In the genomic region with DNA sequence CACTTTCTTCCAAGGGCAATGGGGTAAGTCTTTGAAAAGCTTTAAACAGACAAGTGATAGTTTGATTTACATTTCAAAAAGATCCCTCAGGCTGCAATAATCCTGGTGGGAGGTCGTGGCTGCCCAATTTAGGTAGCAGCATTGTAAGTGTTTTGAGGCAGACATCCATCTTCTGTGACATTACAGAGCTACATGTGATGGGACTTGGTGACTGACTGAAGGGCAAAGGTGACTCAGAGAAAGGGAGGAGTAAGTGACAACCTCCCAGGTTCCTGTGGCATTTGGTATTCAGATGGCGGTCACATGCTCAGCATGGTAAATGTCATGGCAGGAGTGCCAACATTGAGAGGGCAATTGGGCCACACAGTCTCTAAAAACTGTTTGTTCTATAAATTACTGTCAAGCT, we compare ENCODE assay signal across 8 cellular contexts. TPM values are rescaled to one million over a fixed set of nuclear protein-coding genes. Genes with fewer than 3 reads are reported as not detected.
DNase-seq lines count a peak whose midpoint lies in the region; ATAC-seq and TF ChIP-seq lines count a peak whose summit lies in the region.

No MANE protein-coding gene starts in this region.

- H3K27ac Mint-ChIP-seq in CD4-positive, alpha-beta memory T cell = peak overlapping the region; percentile 34 to 80 (median 72)

- no peak for TF ChIP-seq CTCF in neural cell (IDR thresholded peaks at IDR 0.05; ENCODE audit: poor library complexity, severe bottlenecking)

- H3K9me2 ChIP-seq in neural cell (ENCODE audit: insufficient read depth, low read length) = no peaks in the 10 kb centered on the region

- peak in 3 of 5 donors; percentile 18 to 58 (median 22) for DNase-seq in CD4-positive, alpha-beta memory T cell
- DNase-seq in astrocyte of the hippocampus (ENCODE audit: low read depth, low spot score) (peak; percentile 23), DMS 273 treated with DMSO at 0.1 percent for 48 hours (lab: John Stamatoyannopoulos, UW) (no peak), DMS 273 (lab: John Stamatoyannopoulos, UW; ENCODE audit: unreplicated experiment) (no peak), GM03348 (ENCODE audit: low spot score) (no peak)

- intact Hi-C loops in CD4-positive, alpha-beta memory T cell (cut with micrococcal nuclease) = no loop called here

- H4K20me1 ChIP-seq in neural cell (ENCODE audit: insufficient read depth) = no peaks in the 10 kb centered on the region

- H3K4me3 ChIP-seq in CD4-positive, alpha-beta memory T cell (ENCODE audit: low read length in 2 of 2) = no peak overlapping the region
- H3K4me3 ChIP-seq in neural cell (ENCODE audit: low read length) = no peak overlapping the region

- peaks cover 0 to 2% (median 0%) of the 10 kb centered on the region in 8 donors for H3K9me3 Mint-ChIP-seq in CD4-positive, alpha-beta memory T cell

- H3K9me3 ChIP-seq in CD4-positive, alpha-beta memory T cell (ENCODE audit: control insufficient read depth in 1 of 2, low read length in 2 of 2) = no peaks in the 10 kb centered on the region
- H3K9me3 ChIP-seq in neural cell (ENCODE audit: low read length) = no peaks in the 10 kb centered on the region

- H3K36me3 ChIP-seq in CD4-positive, alpha-beta memory T cell (ENCODE audit: insufficient read depth, low read length) = no peaks in the 10 kb centered on the region
- no peaks in the 10 kb centered on the region for H3K36me3 ChIP-seq in neural cell (ENCODE audit: insufficient read depth, low read length)

- H3K27me3 ChIP-seq in CD4-positive, alpha-beta memory T cell (ENCODE audit: insufficient read depth, low read length) = no peaks in the 10 kb centered on the region
- H3K27me3 ChIP-seq in neural cell (ENCODE audit: insufficient read depth, low read depth, low read length) = no peaks in the 10 kb centered on the region

- no peak overlapping the region for H2AFZ ChIP-seq in neural cell (ENCODE audit: low read depth, low read length)

- H3K27ac ChIP-seq in CD4-positive, alpha-beta memory T cell (ENCODE audit: low read depth, low read length) = peak overlapping the region; percentile 15
- H3K27ac ChIP-seq in neural cell (ENCODE audit: low read length) = no peak overlapping the region

- peaks cover 14 to 31% of the 10 kb centered on the region in 2 donors for H3K36me3 Mint-ChIP-seq in CD4-positive, alpha-beta memory T cell

- no peaks in the 10 kb centered on the region for H3K27me3 Mint-ChIP-seq in CD4-positive, alpha-beta memory T cell

- peak; percentile 30 for TF ChIP-seq EP300 in neural cell (conservative IDR thresholded peaks at IDR 0.05; ENCODE audit: poor library complexity, severe bottlenecking)

- CTCF ChIA-PET in CD4-positive, alpha-beta memory T cell (lab: Charles Lee; ENCODE audit: partially characterized antibody) = interaction anchor here (0.9 to 1.5 kb wide), 4 partner anchors 14 to 139 kb away, joined by 3 to 4 read pairs (median 4); a partner anchor contains a TSS

- H3K79me2 ChIP-seq in neural cell (replicated peaks; ENCODE audit: insufficient read depth, low read length) = peaks cover 3% of the 10 kb centered on the region

- H3K9ac ChIP-seq in neural cell (ENCODE audit: low read length) = no peak overlapping the region

- no peak overlapping the region for H3K4me2 ChIP-seq in neural cell (ENCODE audit: low read length)

- no peak for TF ChIP-seq RAD21 in neural cell (conservative IDR thresholded peaks at IDR 0.05)

- peaks cover 55 to 82% (median 68%) of the 10 kb centered on the region in 4 donors for H3K4me1 Mint-ChIP-seq in CD4-positive, alpha-beta memory T cell

- POLR2A ChIA-PET in CD4-positive, alpha-beta memory T cell (lab: Charles Lee; ENCODE audit: partially characterized antibody) = interaction anchor here (1.1 to 1.9 kb wide), 2 partner anchors 21 to 27 kb away, joined by 5 to 6 read pairs; a partner anchor contains a TSS

- H3K4me1 ChIP-seq in CD4-positive, alpha-beta memory T cell (ENCODE audit: insufficient read depth, low read length) = peaks cover 65% of the 10 kb centered on the region

- no peaks in the 10 kb centered on the region for H3F3A ChIP-seq in neural cell (ENCODE audit: insufficient read depth, low read length, poor library complexity, severe bottlenecking)

- peak overlapping the region in 5 of 8 donors; percentile 13 to 45 (median 36) for H3K4me3 Mint-ChIP-seq in CD4-positive, alpha-beta memory T cell

- ATAC-seq in SK-N-SH treated with all-trans-retinoic acid at 6 μM for 48 hours (peak; percentile 59), GM19455 (IDR thresholded peaks at IDR 0.05; ENCODE audit: unreplicated experiment) (no peak)

TF ChIP-seq in SK-N-SH treated with all-trans-retinoic acid at 6 μM for 48 hours, 23 proteins besides CTCF, POLR2A, EP300 and RAD21 (continues in another document):
- TF ChIP-seq, protein P1, sequence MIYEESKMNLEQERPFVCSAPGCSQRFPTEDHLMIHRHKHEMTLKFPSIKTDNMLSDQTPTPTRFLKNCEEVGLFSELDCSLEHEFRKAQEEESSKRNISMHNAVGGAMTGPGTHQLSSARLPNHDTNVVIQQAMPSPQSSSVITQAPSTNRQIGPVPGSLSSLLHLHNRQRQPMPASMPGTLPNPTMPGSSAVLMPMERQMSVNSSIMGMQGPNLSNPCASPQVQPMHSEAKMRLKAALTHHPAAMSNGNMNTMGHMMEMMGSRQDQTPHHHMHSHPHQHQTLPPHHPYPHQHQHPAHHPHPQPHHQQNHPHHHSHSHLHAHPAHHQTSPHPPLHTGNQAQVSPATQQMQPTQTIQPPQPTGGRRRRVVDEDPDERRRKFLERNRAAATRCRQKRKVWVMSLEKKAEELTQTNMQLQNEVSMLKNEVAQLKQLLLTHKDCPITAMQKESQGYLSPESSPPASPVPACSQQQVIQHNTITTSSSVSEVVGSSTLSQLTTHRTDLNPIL (CRISPR knock-in tag; IDR thresholded peaks at IDR 0.05; ENCODE audit: low read depth) = no peak
- TF ChIP-seq, protein P2, sequence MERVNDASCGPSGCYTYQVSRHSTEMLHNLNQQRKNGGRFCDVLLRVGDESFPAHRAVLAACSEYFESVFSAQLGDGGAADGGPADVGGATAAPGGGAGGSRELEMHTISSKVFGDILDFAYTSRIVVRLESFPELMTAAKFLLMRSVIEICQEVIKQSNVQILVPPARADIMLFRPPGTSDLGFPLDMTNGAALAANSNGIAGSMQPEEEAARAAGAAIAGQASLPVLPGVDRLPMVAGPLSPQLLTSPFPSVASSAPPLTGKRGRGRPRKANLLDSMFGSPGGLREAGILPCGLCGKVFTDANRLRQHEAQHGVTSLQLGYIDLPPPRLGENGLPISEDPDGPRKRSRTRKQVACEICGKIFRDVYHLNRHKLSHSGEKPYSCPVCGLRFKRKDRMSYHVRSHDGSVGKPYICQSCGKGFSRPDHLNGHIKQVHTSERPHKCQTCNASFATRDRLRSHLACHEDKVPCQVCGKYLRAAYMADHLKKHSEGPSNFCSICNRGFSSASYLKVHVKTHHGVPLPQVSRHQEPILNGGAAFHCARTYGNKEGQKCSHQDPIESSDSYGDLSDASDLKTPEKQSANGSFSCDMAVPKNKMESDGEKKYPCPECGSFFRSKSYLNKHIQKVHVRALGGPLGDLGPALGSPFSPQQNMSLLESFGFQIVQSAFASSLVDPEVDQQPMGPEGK (CRISPR knock-in tag; IDR thresholded peaks at IDR 0.05; ENCODE audit: borderline replicate concordance) = no peak
- TF ChIP-seq OSR1 (CRISPR knock-in tag; IDR thresholded peaks at IDR 0.05) = no peak

TF ChIP-seq in neural cell, 6 proteins besides CTCF, POLR2A, EP300 and RAD21:
- TF ChIP-seq EZH2 (IDR thresholded peaks at IDR 0.05; ENCODE audit: borderline replicate concordance, insufficient read depth, low read length, poor library complexity, severe bottlenecking) = no peak

RNA-seq across cellular contexts. Expression of a gene that starts 26.5 kb away (rescaled TPM):
- total RNA-seq in CD4-positive, alpha-beta memory T cell = 100 to 1,000 TPM; 129 to 131 TPM
- 100 to 1,000 TPM; 103 to 147 TPM for polyA plus RNA-seq in CD4-positive, alpha-beta memory T cell
- 24.2 and 25.5 TPM in 2 replicates for polyA plus RNA-seq in neural cell
- 53.1 and 54.9 TPM in 2 replicates for polyA minus RNA-seq in neural cell

Comparison
In these comparisons a context has a peak if more than half of its experiments do, and no peak if none do; other contexts are left out.
1. DNase-seq: peak in CD4-positive, alpha-beta memory T cell (3 of 5) and astrocyte of the hippocampus (single experiment); none in DMS 273 treated with DMSO at 0.1 percent for 48 hours (single experiment), DMS 273 (single experiment) and GM03348 (single experiment).